17 cellular contexts compared by ENCODE assay signal in the genomic region with DNA sequence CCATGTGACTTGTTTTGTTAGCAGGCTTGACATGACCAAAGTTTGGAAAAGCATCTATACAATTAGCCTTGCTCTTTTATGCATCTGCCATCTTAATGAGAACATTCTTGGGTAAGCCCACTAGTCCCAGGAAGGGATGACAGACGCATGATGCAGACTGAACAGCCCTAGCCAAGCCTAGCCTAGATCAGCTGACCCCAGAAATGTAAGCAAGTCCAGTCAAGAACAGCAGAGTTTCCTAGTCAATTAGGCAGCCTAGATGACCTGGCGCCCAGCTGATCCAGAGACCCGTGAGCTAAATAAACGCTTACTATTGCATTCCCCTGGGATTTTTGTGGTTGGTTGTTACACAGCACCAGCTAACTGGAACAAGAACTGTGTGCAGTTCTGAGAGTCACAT.
"Had no signal": no experiment of that assay in that cellular context is flagged by ENCODE, and none has a peak within 500 bp of the region (broad histone marks: within the 10 kb centered on the region; RNA-seq: fewer than 3 reads in every experiment).

No MANE protein-coding gene starts in this region.

- H3K4me3 ChIP-seq: esophagus squamous epithelium, hepatocyte, sigmoid colon, testis, tibial nerve, upper lobe of right lung, vagina had no signal

- H3K27me3 ChIP-seq: esophagus squamous epithelium, hepatocyte, sigmoid colon, testis, upper lobe of right lung, vagina had no signal

- H2AFZ ChIP-seq: hepatocyte had no signal

- H3K4me2 ChIP-seq: hepatocyte had no signal

- H3K9me3 ChIP-seq: esophagus squamous epithelium, sigmoid colon, testis, tibial nerve, upper lobe of right lung, vagina had no signal

- FAIRE-seq: endometrium, small intestine had no signal

- DNase-seq: effector memory CD4-positive, alpha-beta T cell; esophagus squamous epithelium; foreskin melanocyte; head of caudate nucleus; natural killer cell; posterior cingulate gyrus; sigmoid colon; small intestine; stimulated activated CD4-positive, alpha-beta T cell treated with anti-CD3 and anti-CD28 coated beads, Interleukin-4, amount 100 ng/mL, for 1 hour; stimulated activated CD8-positive, alpha-beta memory T cell treated with anti-CD3 and anti-CD28 coated beads, Interleukin-4, amount 100 ng/mL, for 48 hours; testis; upper lobe of right lung had no signal

- ATAC-seq: natural killer cell; stimulated activated effector memory CD8-positive, alpha-beta T cell treated with anti-CD3 and anti-CD28 coated beads, Interleukin-12 subunit alpha, Interleukin-12 subunit beta, amount 100 ng/mL, for 72 hours; upper lobe of right lung had no signal

- H3K36me3 ChIP-seq: esophagus squamous epithelium, sigmoid colon, tibial nerve, upper lobe of right lung, vagina had no signal

- H3K27ac ChIP-seq: esophagus squamous epithelium, hepatocyte, sigmoid colon, testis, tibial nerve, upper lobe of right lung, vagina had no signal

- H3K4me1 ChIP-seq: sigmoid colon, testis, upper lobe of right lung, vagina had no signal

- H3K79me2 ChIP-seq: hepatocyte had no signal
